14 cellular contexts compared by ENCODE assay signal in the genomic region with DNA sequence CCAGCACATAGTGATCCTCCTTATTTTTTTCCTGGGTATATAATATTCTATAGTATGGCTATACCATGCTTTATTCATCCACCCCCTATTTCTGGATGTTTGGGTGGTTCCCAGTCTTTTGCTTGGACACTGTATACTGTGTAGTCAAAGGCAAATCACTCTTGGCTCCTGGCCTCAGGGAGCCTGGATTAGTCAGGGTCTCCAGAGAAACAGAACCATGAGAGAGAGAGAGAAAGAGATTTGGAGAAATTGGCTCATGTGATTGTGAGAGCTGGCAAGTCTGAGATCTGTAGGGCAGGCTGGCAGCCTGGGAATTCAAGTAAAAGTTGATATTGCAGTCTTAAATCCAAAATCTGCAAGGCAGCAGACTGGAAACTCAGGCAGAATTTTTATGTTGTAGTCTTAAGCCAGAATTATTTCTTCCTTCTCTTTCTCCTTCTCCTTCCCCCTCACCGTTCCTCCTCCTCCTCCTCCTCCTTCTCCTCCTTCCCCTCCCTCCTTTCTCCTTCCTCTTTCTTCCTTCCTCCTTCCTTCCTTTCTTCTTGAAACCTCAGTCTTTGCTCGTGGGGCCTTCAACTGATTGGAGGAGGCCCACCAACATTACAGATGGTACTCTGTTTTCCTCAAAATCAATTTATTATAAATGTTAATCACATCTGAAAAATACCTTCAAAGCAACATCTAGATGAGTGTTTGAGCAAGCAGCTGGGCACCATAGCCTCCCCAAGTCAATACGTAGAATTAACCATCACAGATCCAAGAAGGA.
"Had no signal": no experiment of that assay in that cellular context is flagged by ENCODE, and none has a peak within 500 bp of the region (broad histone marks: within the 10 kb centered on the region; RNA-seq: fewer than 3 reads in every experiment).

No MANE protein-coding gene starts in this region.

- H3K36me3 Mint-ChIP-seq: activated naive CD8-positive, alpha-beta T cell had no signal

- H3K4me3 ChIP-seq: psoas muscle, right lobe of liver, testis had no signal

- DNase-seq: activated CD4-positive, alpha-beta T cell treated with anti-CD3 and anti-CD28 coated beads, Interleukin-2, amount 10 ng/mL, durations not matched to agents 24 days and 14 days; activated CD4-positive, CD25-positive, alpha-beta regulatory T cell; activated CD8-positive, alpha-beta memory T cell treated with anti-CD3 and anti-CD28 coated beads, Interleukin-2, amount 50 U/mL, for 48 hours; activated gamma-delta T cell; activated T-cell treated with anti-CD3 and anti-CD28 coated beads, Interleukin-2, amount 50 U/mL, for 72 hours; amygdala; endodermal cell; hippocampal formation; midbrain; psoas muscle; stimulated activated naive CD8-positive, alpha-beta T cell treated with anti-CD3 and anti-CD28 coated beads, Interleukin-15, Interleukin-2, amounts not matched to agents 100 U/mL and 50 U/mL, for 24 hours; testis had no signal

- H3K27me3 ChIP-seq: right lobe of liver, testis had no signal

- H3K9me3 Mint-ChIP-seq: activated CD4-positive, alpha-beta T cell treated with anti-CD3 and anti-CD28 coated beads, Interleukin-2, amount 10 ng/mL, durations not matched to agents 24 days and 14 days; activated T-cell treated with anti-CD3 and anti-CD28 coated beads, Interleukin-2, amount 50 U/mL, for 72 hours had no signal

- ATAC-seq: activated T-cell treated with anti-CD3 and anti-CD28 coated beads, Interleukin-2, amount 50 U/mL, for 72 hours; right lobe of liver; stimulated activated naive CD8-positive, alpha-beta T cell treated with anti-CD3 and anti-CD28 coated beads, Interleukin-15, Interleukin-2, amounts not matched to agents 100 U/mL and 50 U/mL, for 24 hours had no signal

- H3K36me3 ChIP-seq: right lobe of liver had no signal

- H3K27ac Mint-ChIP-seq: activated CD4-positive, alpha-beta T cell treated with anti-CD3 and anti-CD28 coated beads, Interleukin-2, amount 10 ng/mL, durations not matched to agents 24 days and 14 days; activated naive CD8-positive, alpha-beta T cell; activated T-cell treated with anti-CD3 and anti-CD28 coated beads, Interleukin-2, amount 50 U/mL, for 72 hours; endodermal cell had no signal

- H3K4me1 Mint-ChIP-seq: activated CD4-positive, alpha-beta T cell treated with anti-CD3 and anti-CD28 coated beads, Interleukin-2, amount 10 ng/mL, durations not matched to agents 24 days and 14 days had no signal

- H3K27me3 Mint-ChIP-seq: activated CD4-positive, alpha-beta T cell treated with anti-CD3 and anti-CD28 coated beads, Interleukin-2, amount 10 ng/mL, durations not matched to agents 24 days and 14 days; activated naive CD8-positive, alpha-beta T cell had no signal

- H3K9me3 ChIP-seq: psoas muscle, right lobe of liver, testis had no signal

- H3K27ac ChIP-seq: psoas muscle, testis had no signal

- H3K4me3 Mint-ChIP-seq: activated CD4-positive, alpha-beta T cell treated with anti-CD3 and anti-CD28 coated beads, Interleukin-2, amount 10 ng/mL, durations not matched to agents 24 days and 14 days; activated naive CD8-positive, alpha-beta T cell; activated T-cell treated with anti-CD3 and anti-CD28 coated beads, Interleukin-2, amount 50 U/mL, for 72 hours; endodermal cell had no signal
